Comparison of ENCODE assay signal across 8 cellular contexts in genomic region chr13:110126391-110126961, GRCh38.
DNase-seq lines count a peak whose midpoint lies in the region; ATAC-seq and TF ChIP-seq lines count a peak whose summit lies in the region.

No MANE protein-coding gene starts in this region.

- H3K4me1 ChIP-seq in stomach smooth muscle (ENCODE audit: control insufficient read depth, insufficient read depth, low read length), result peaks cover 19% of the 10 kb centered on the region

- H3K4me3 ChIP-seq in astrocyte of the cerebellum (ENCODE audit: low read depth, low read length) (no peak overlapping the region), stomach smooth muscle (ENCODE audit: low read length in 2 of 2) (peak overlapping the region; percentile 47 to 64)

- peak overlapping the region; percentile 41 to 42 for H3K9ac ChIP-seq in stomach smooth muscle (ENCODE audit: low read length in 2 of 2)

- in situ Hi-C loops in astrocyte of the cerebellum (cut with HindIII; ENCODE audit: low sequenced_read_pairs), result no loop called here

- no peaks in the 10 kb centered on the region for H3K36me3 ChIP-seq in stomach smooth muscle (ENCODE audit: control insufficient read depth in 2 of 2, insufficient read depth in 2 of 2, low read length in 2 of 2)

- peak overlapping the region; percentile 53 for H3K27ac ChIP-seq in stomach smooth muscle (ENCODE audit: low read length)

- H3K9me3 ChIP-seq in stomach smooth muscle (ENCODE audit: control insufficient read depth in 2 of 2, low read length in 2 of 2), result no peaks in the 10 kb centered on the region
- no peaks in the 10 kb centered on the region for H3K9me3 ChIP-seq in T-helper 17 cell (ENCODE audit: control insufficient read depth, low read length, poor library complexity, severe bottlenecking)

- DNase-seq in HT-29 (ENCODE audit: low spot score), result peak; percentile 33
- peak; percentile 91 for DNase-seq in astrocyte of the cerebellum (ENCODE audit: low read depth)
- DNase-seq in iPS-NIHi11 (ENCODE audit: low spot score), result peak; percentile 46
- no peak for DNase-seq in cerebellar cortex (ENCODE audit: low spot score)
- DNase-seq in NCI-H2227 (lab: John Stamatoyannopoulos, UW; ENCODE audit: unreplicated experiment), result no peak
- no peak for DNase-seq in T-helper 17 cell

- H3K4me3 Mint-ChIP-seq in T-helper 17 cell, result no peak overlapping the region

- H3K27me3 ChIP-seq in stomach smooth muscle (ENCODE audit: control insufficient read depth in 1 of 2, insufficient read depth in 2 of 2, low read length in 2 of 2), result no peaks in the 10 kb centered on the region

- peaks cover 67% of the 10 kb centered on the region for H3K27me3 Mint-ChIP-seq in T-helper 17 cell

- no peak for TF ChIP-seq CTCF in astrocyte of the cerebellum (IDR thresholded peaks at IDR 0.05; ENCODE audit: low read depth, low read length, missing control alignments)

- H3K4me1 Mint-ChIP-seq in T-helper 17 cell, result peaks cover 4% of the 10 kb centered on the region

- H3K27ac Mint-ChIP-seq in T-helper 17 cell, result no peak overlapping the region

- peaks cover 5% of the 10 kb centered on the region for H3K36me3 Mint-ChIP-seq in T-helper 17 cell (ENCODE audit: low read depth)

- ATAC-seq in GM19395 (IDR thresholded peaks at IDR 0.05; ENCODE audit: unreplicated experiment) (no peak), T-helper 17 cell (no peak)

Comparison
In these comparisons a context has a peak if more than half of its experiments do, and no peak if none do; other contexts are left out.
1. DNase-seq: peak in HT-29 (single experiment), astrocyte of the cerebellum (single experiment) and iPS-NIHi11 (single experiment); none in cerebellar cortex (single experiment), NCI-H2227 (single experiment) and T-helper 17 cell (0 of 3).